ENCODE assay signal across 1 cellular context in genomic region chr1:15522551-15522950, GRCh38.
TF ChIP-seq lines count a peak whose summit lies in the region.

No MANE protein-coding gene starts in this region.

TF ChIP-seq in H1, 55 proteins besides CTCF, POLR2A, EP300 and RAD21:
- TF ChIP-seq CTBP2 (IDR thresholded peaks at IDR 0.05; ENCODE audit: borderline replicate concordance, insufficient read depth, insufficient read length, low read length) (no peak), HDAC2 (IDR thresholded peaks at IDR 0.05; ENCODE audit: borderline replicate concordance in 1 of 2, low read depth in 2 of 2, low read length in 2 of 2) (no peak)
